1 cellular context compared by ENCODE assay signal in genomic region chr20:8156603-8157079, GRCh38.
TF ChIP-seq lines count a peak whose summit lies in the region.

No MANE protein-coding gene starts in this region.

TF ChIP-seq in HepG2, 621 proteins besides CTCF, POLR2A, EP300 and RAD21 (continued from another document and continues in another):
- TF ChIP-seq HNF1A (IDR thresholded peaks at IDR 0.05; ENCODE audit: low read depth) (0 out of 2 replicates have a peak, but pooled peaks have one; percentile 65), HNF1A (CRISPR knock-in tag; IDR thresholded peaks at IDR 0.05; ENCODE audit: borderline replicate concordance) (peak; percentile 64; the same call in 1 of the 2 replicates), MIER3 (CRISPR knock-in tag; IDR thresholded peaks at IDR 0.05; ENCODE audit: borderline replicate concordance) (peak; percentile 88; the same call in 1 of the 2 replicates), DNMT3B (CRISPR knock-in tag; conservative IDR thresholded peaks at IDR 0.05) (0 out of 2 replicates have a peak, but pooled peaks have one; percentile 82), FOSL2 (CRISPR knock-in tag; IDR thresholded peaks at IDR 0.05) (peak; percentile 100), CEBPG (CRISPR knock-in tag; IDR thresholded peaks at IDR 0.05) (peak; percentile 57), PHF5A (CRISPR knock-in tag; IDR thresholded peaks at IDR 0.05; ENCODE audit: low read depth, unreplicated experiment) (peak; percentile 33), FOSL1 (CRISPR knock-in tag; IDR thresholded peaks at IDR 0.05; ENCODE audit: borderline replicate concordance) (peak; percentile 99), FOXA3 (CRISPR knock-in tag; IDR thresholded peaks at IDR 0.05) (peak; percentile 95), NFE2L2 (IDR thresholded peaks at IDR 0.05; ENCODE audit: low read length) (peak; percentile 95), ZNF503 (CRISPR knock-in tag; IDR thresholded peaks at IDR 0.05) (peak; percentile 89; the same call in 1 of the 2 replicates), MAFK (conservative IDR thresholded peaks at IDR 0.05 in 1 of 2, IDR thresholded peaks at IDR 0.05 in 1 of 2; ENCODE audit: low read length in 2 of 2) (peak; percentile 58 to 77), RERE (CRISPR knock-in tag; IDR thresholded peaks at IDR 0.05; ENCODE audit: low read depth) (peak; percentile 98), SKI (IDR thresholded peaks at IDR 0.05; ENCODE audit: partially characterized antibody) (peak; percentile 85), ARNT (IDR thresholded peaks at IDR 0.05) (no peak), SMARCC2 (IDR thresholded peaks at IDR 0.05) (peak; percentile 92; the same call in 1 of the 2 replicates), ZNF12 (CRISPR knock-in tag; IDR thresholded peaks at IDR 0.05) (0 out of 2 replicates have a peak, but pooled peaks have one; percentile 50), NR2C2 (CRISPR knock-in tag; IDR thresholded peaks at IDR 0.05; ENCODE audit: borderline replicate concordance) (peak; percentile 44; the same call in 1 of the 2 replicates), SRY (CRISPR knock-in tag; IDR thresholded peaks at IDR 0.05) (no peak), ZFP82 (CRISPR knock-in tag; IDR thresholded peaks at IDR 0.05; ENCODE audit: borderline replicate concordance) (no peak), TBX3 (IDR thresholded peaks at IDR 0.05; ENCODE audit: borderline replicate concordance) (peak; percentile 100), FOXO1 (CRISPR knock-in tag; IDR thresholded peaks at IDR 0.05) (peak; percentile 51; the same call in 1 of the 2 replicates), ZBTB43 (CRISPR knock-in tag; conservative IDR thresholded peaks at IDR 0.05) (peak; percentile 51; the same call in 1 of the 2 replicates), HMGXB4 (CRISPR knock-in tag; IDR thresholded peaks at IDR 0.05; ENCODE audit: borderline replicate concordance in 1 of 2, low read depth in 1 of 2) (0 out of 4 replicates have a peak, but pooled peaks of 1 of the 2 experiments have one; percentile 51), HDAC2 (CRISPR knock-in tag; IDR thresholded peaks at IDR 0.05) (peak; percentile 72), ASH2L (IDR thresholded peaks at IDR 0.05; ENCODE audit: insufficient read length, low read depth, low read length) (no peak), BCL6 (CRISPR knock-in tag; IDR thresholded peaks at IDR 0.05) (peak; percentile 50; the same call in 1 of the 2 replicates), ZNF746 (CRISPR knock-in tag; IDR thresholded peaks at IDR 0.05) (no peak), ZNF552 (CRISPR knock-in tag; IDR thresholded peaks at IDR 0.05; ENCODE audit: borderline replicate concordance) (no peak), YY1 (IDR thresholded peaks at IDR 0.05; ENCODE audit: insufficient read depth, insufficient replicate concordance, low read depth, low read length) (no peak), RARA (CRISPR knock-in tag; IDR thresholded peaks at IDR 0.05) (peak; percentile 88), SKIL (CRISPR knock-in tag; IDR thresholded peaks at IDR 0.05; ENCODE audit: borderline replicate concordance) (peak; percentile 45; the same call in 1 of the 2 replicates), ATM (IDR thresholded peaks at IDR 0.05; ENCODE audit: borderline replicate concordance) (no peak), ZNF331 (CRISPR knock-in tag; IDR thresholded peaks at IDR 0.05) (peak; percentile 51; the same call in 1 of the 2 replicates), ZNF549 (CRISPR knock-in tag; IDR thresholded peaks at IDR 0.05) (no peak), IRF2 (CRISPR knock-in tag; IDR thresholded peaks at IDR 0.05) (0 out of 2 replicates have a peak, but pooled peaks have one; percentile 12), KMT2B (CRISPR knock-in tag; IDR thresholded peaks at IDR 0.05) (no peak), PAXIP1 (CRISPR knock-in tag; conservative IDR thresholded peaks at IDR 0.05) (peak; percentile 56), JUND (CRISPR knock-in tag; IDR thresholded peaks at IDR 0.05) (peak; percentile 93), KLF12 (CRISPR knock-in tag; IDR thresholded peaks at IDR 0.05; ENCODE audit: borderline replicate concordance) (0 out of 2 replicates have a peak, but pooled peaks have one; percentile 13), NCOA2 (CRISPR knock-in tag; IDR thresholded peaks at IDR 0.05) (peak; percentile 87), PPARG (CRISPR knock-in tag; conservative IDR thresholded peaks at IDR 0.05) (peak; percentile 24; the same call in 1 of the 2 replicates)
